In genomic region chr4:141802324-141802723, GRCh38 we compare ENCODE assay signal across 17 cellular contexts.
A peak's percentile ranks its signal among the peaks of the same experiment; 100 is the strongest.
DNase-seq lines count a peak whose midpoint lies in the region; ATAC-seq and TF ChIP-seq lines count a peak whose summit lies in the region.
"Had no signal": no experiment of that assay in that cellular context is flagged by ENCODE, and none has a peak within 500 bp of the region (broad histone marks: within the 10 kb centered on the region; RNA-seq: fewer than 3 reads in every experiment).

No MANE protein-coding gene starts in this region.

- TF ChIP-seq CTCF in epithelial cell of esophagus (IDR thresholded peaks at IDR 0.05; ENCODE audit: insufficient read depth, low read depth, low read length, missing control alignments), result no peak

- H3K4me3 ChIP-seq in epithelial cell of esophagus (ENCODE audit: low read length), result no peak overlapping the region
- H3K4me3 ChIP-seq: tibial nerve had no signal

- DNase-seq in COLO829 (ENCODE audit: low spot score) (peak; percentile 15), LHCN-M2 (ENCODE audit: low read depth) (peak; percentile 74), epithelial cell of esophagus (ENCODE audit: low read depth) (peak; percentile 4), non-pigmented ciliary epithelial cell (ENCODE audit: low read depth) (peak; percentile 60), NCI-H1105 treated with DMSO at 0.1 percent for 48 hours (lab: John Stamatoyannopoulos, UW) (no peak)
- no peak for DNase-seq in stimulated activated naive CD4-positive, alpha-beta T cell (lab: John Stamatoyannopoulos, UW)
- DNase-seq: activated CD4-positive, alpha-beta T cell treated with anti-CD3 and anti-CD28 coated beads, Interleukin-2, amount 50 U/mL, for 1 hour; activated T-cell treated with anti-CD3 and anti-CD28 coated beads, Interleukin-2, amount 50 U/mL, for 48 hours; anterior cingulate cortex; islet precursor cell; NCI-H2029; NCI-H69; stimulated activated CD4-positive, alpha-beta T cell treated with anti-CD3 and anti-CD28 coated beads, Interleukin-4, amount 100 ng/mL, for 1 hour; T-helper 9 cell had no signal

- ATAC-seq in HG02763 (IDR thresholded peaks at IDR 0.05; ENCODE audit: unreplicated experiment), result no peak
- no peak for ATAC-seq in GM18861 (IDR thresholded peaks at IDR 0.05; ENCODE audit: unreplicated experiment)

Comparison
In these comparisons a context has a peak if more than half of its experiments do, and no peak if none do; other contexts are left out.
1. DNase-seq: peak in COLO829 (single experiment), LHCN-M2 (single experiment), epithelial cell of esophagus (single experiment) and non-pigmented ciliary epithelial cell (single experiment); none in NCI-H1105 treated with DMSO at 0.1 percent for 48 hours (single experiment) and stimulated activated naive CD4-positive, alpha-beta T cell (0 of 6).